Comparison of ENCODE assay signal across 3 cellular contexts in genomic region chr5:97071993-97072392, GRCh38.
"Had no signal": no experiment of that assay in that cellular context is flagged by ENCODE, and none has a peak within 500 bp of the region (broad histone marks: within the 10 kb centered on the region; RNA-seq: fewer than 3 reads in every experiment).

No MANE protein-coding gene starts in this region.

- DNase-seq: GDM1, GF-D8 had no signal

- ATAC-seq: GM12878 had no signal

- H3K4me3 ChIP-seq: GM12878 had no signal
